Comparison of ENCODE assay signal across 13 cellular contexts in genomic region chr10:86872757-86873156, GRCh38.
A peak's percentile ranks its signal among the peaks of the same experiment; 100 is the strongest.
DNase-seq lines count a peak whose midpoint lies in the region; ATAC-seq and TF ChIP-seq lines count a peak whose summit lies in the region.
"Had no signal": no experiment of that assay in that cellular context is flagged by ENCODE, and none has a peak within 500 bp of the region (broad histone marks: within the 10 kb centered on the region; RNA-seq: fewer than 3 reads in every experiment).

No MANE protein-coding gene starts in this region.

- DNase-seq in ELF-1 (ENCODE audit: low read depth, low spot score) (peak; percentile 42), KG1 (lab: John Stamatoyannopoulos, UW) (peak; percentile 33), cardiac fibroblast (ENCODE audit: low read depth in 2 of 2) (peak; percentile 38 to 45), mesenchymal stem cell (peak; percentile 75), NCI-H1436 treated with DMSO at 0.1 percent for 48 hours (lab: John Stamatoyannopoulos, UW) (no peak), HK-2 (ENCODE audit: unreplicated experiment) (no peak)
- DNase-seq in T-helper 2 cell treated with Interferon-gamma antibody and Interleukin-4, amounts not matched to agents 5 μg/mL and 100 μg/mL, for 36 hours (ENCODE audit: low spot score) = no peak
- DNase-seq: activated B cell treated with CpG ODN at 0.5 μM for 24 hours; CD4-positive, alpha-beta memory T cell; NCI-H748 treated with DMSO at 0.1 percent for 48 hours had no signal

- peaks cover 2 to 19% of the 10 kb centered on the region in 2 experiments for H3K36me3 ChIP-seq in mesenchymal stem cell (ENCODE audit: control insufficient read depth in 1 of 2, insufficient read depth in 2 of 2, low read depth in 1 of 2, low read length in 2 of 2)

- H3K4me2 ChIP-seq in mesenchymal stem cell (ENCODE audit: low read length, poor library complexity, severe bottlenecking) = no peak overlapping the region

- H3K27me3 Mint-ChIP-seq in T-helper 2 cell treated with Interferon-gamma antibody and Interleukin-4, amounts not matched to agents 5 μg/mL and 100 μg/mL, for 36 hours (ENCODE audit: low read depth) = peaks cover 3% of the 10 kb centered on the region
- H3K27me3 Mint-ChIP-seq: activated B cell treated with CpG ODN at 0.5 μM for 24 hours; CD4-positive, alpha-beta memory T cell had no signal

- no peak overlapping the region for H4K91ac ChIP-seq in mesenchymal stem cell (ENCODE audit: low read length)

- H3K9me3 ChIP-seq in mesenchymal stem cell (ENCODE audit: control insufficient read depth, low read length) = no peaks in the 10 kb centered on the region

- H3K23ac ChIP-seq in mesenchymal stem cell (ENCODE audit: low read length in 2 of 2) = no peak overlapping the region

- H2AK5ac ChIP-seq in mesenchymal stem cell (ENCODE audit: low read length, severe bottlenecking) = no peak overlapping the region

- H2AFZ ChIP-seq in mesenchymal stem cell (ENCODE audit: low read depth, low read length) = no peak overlapping the region

- TF ChIP-seq CTCF in cardiac fibroblast (IDR thresholded peaks at IDR 0.05; ENCODE audit: low read depth, low read length) = no peak

- no peak overlapping the region for H2BK15ac ChIP-seq in mesenchymal stem cell (ENCODE audit: low read depth, poor library complexity, severe bottlenecking)

- H3K27me3 ChIP-seq in mesenchymal stem cell (ENCODE audit: control insufficient read depth in 1 of 2, insufficient read depth in 1 of 2, low read length in 2 of 2) = no peaks in the 10 kb centered on the region

- no peak overlapping the region for H3K9ac ChIP-seq in mesenchymal stem cell (ENCODE audit: low read length)

- H3K27ac ChIP-seq in mesenchymal stem cell (ENCODE audit: low read length, poor library complexity, severe bottlenecking) = no peak overlapping the region

- H3K4me1 ChIP-seq in mesenchymal stem cell (ENCODE audit: control insufficient read depth, insufficient read depth, low read depth, low read length) = peaks cover 9% of the 10 kb centered on the region

- peak overlapping the region; percentile 15 to 84 for H2BK12ac ChIP-seq in mesenchymal stem cell (ENCODE audit: low read length in 2 of 2)

- no peaks in the 10 kb centered on the region for H3K9me3 Mint-ChIP-seq in T-helper 2 cell treated with Interferon-gamma antibody and Interleukin-4, amounts not matched to agents 5 μg/mL and 100 μg/mL, for 36 hours
- H3K9me3 Mint-ChIP-seq: activated B cell treated with CpG ODN at 0.5 μM for 24 hours; activated naive CD4-positive, alpha-beta T cell treated with anti-CD3 and anti-CD28 coated beads, Interleukin-2, amount 50 U/mL, for 72 hours; CD4-positive, alpha-beta memory T cell had no signal

- H3K36me3 Mint-ChIP-seq in T-helper 2 cell treated with Interferon-gamma antibody and Interleukin-4, amounts not matched to agents 5 μg/mL and 100 μg/mL, for 36 hours (ENCODE audit: low read depth) = no peaks in the 10 kb centered on the region
- H3K36me3 Mint-ChIP-seq: activated naive CD4-positive, alpha-beta T cell treated with anti-CD3 and anti-CD28 coated beads, Interleukin-2, amount 50 U/mL, for 72 hours had no signal

- no peaks in the 10 kb centered on the region for H3K4me1 Mint-ChIP-seq in T-helper 2 cell treated with Interferon-gamma antibody and Interleukin-4, amounts not matched to agents 5 μg/mL and 100 μg/mL, for 36 hours (ENCODE audit: low read depth)
- H3K4me1 Mint-ChIP-seq: activated B cell treated with CpG ODN at 0.5 μM for 24 hours had no signal

- H2BK120ac ChIP-seq in mesenchymal stem cell (ENCODE audit: low read depth, low read length) = peak overlapping the region; percentile 49

- H3K4ac ChIP-seq in mesenchymal stem cell (ENCODE audit: low read depth in 1 of 2, low read length in 2 of 2) = no peak overlapping the region

- no peak overlapping the region for H3K4me3 Mint-ChIP-seq in T-helper 2 cell treated with Interferon-gamma antibody and Interleukin-4, amounts not matched to agents 5 μg/mL and 100 μg/mL, for 36 hours
- H3K4me3 Mint-ChIP-seq: activated B cell treated with CpG ODN at 0.5 μM for 24 hours; CD4-positive, alpha-beta memory T cell had no signal

- ATAC-seq in GM21576 (IDR thresholded peaks at IDR 0.05; ENCODE audit: unreplicated experiment) = no peak
- ATAC-seq: activated naive CD4-positive, alpha-beta T cell treated with anti-CD3 and anti-CD28 coated beads, Interleukin-2, amount 50 U/mL, for 72 hours; HCT116 had no signal

- no peak overlapping the region for H2BK5ac ChIP-seq in mesenchymal stem cell (ENCODE audit: low read depth, low read length, poor library complexity, severe bottlenecking)

- H3K4me3 ChIP-seq in cardiac fibroblast (replicated peaks in 1 of 2; ENCODE audit: low read depth in 2 of 2, low read length in 2 of 2) (no peak overlapping the region), mesenchymal stem cell (ENCODE audit: insufficient read depth in 1 of 2, low read depth in 1 of 2, low read length in 2 of 2) (no peak overlapping the region)

- H4K8ac ChIP-seq in mesenchymal stem cell (ENCODE audit: low read length) = peak overlapping the region; percentile 75

- H3K27ac Mint-ChIP-seq in T-helper 2 cell treated with Interferon-gamma antibody and Interleukin-4, amounts not matched to agents 5 μg/mL and 100 μg/mL, for 36 hours = no peak overlapping the region
- H3K27ac Mint-ChIP-seq: activated B cell treated with CpG ODN at 0.5 μM for 24 hours; activated naive CD4-positive, alpha-beta T cell treated with anti-CD3 and anti-CD28 coated beads, Interleukin-2, amount 50 U/mL, for 72 hours; CD4-positive, alpha-beta memory T cell had no signal

- WGBS in mesenchymal stem cell = 40% methylated on average over 3 of the region's 4 CpGs

- no peak overlapping the region for H3K14ac ChIP-seq in mesenchymal stem cell (ENCODE audit: low read length in 2 of 2)

- peak overlapping the region; percentile 15 to 26 for H3K18ac ChIP-seq in mesenchymal stem cell (ENCODE audit: low read depth in 1 of 2, low read length in 2 of 2)

- peaks cover 22% of the 10 kb centered on the region for H3K79me1 ChIP-seq in mesenchymal stem cell (replicated peaks; ENCODE audit: low read length, poor library complexity, severe bottlenecking)

Comparison
In these comparisons a context has a peak if more than half of its experiments do, and no peak if none do; other contexts are left out.
1. DNase-seq: peak in ELF-1 (single experiment), KG1 (single experiment), cardiac fibroblast (2 of 2) and mesenchymal stem cell (single experiment); none in NCI-H1436 treated with DMSO at 0.1 percent for 48 hours (single experiment), T-helper 2 cell treated with Interferon-gamma antibody and Interleukin-4, amounts not matched to agents 5 μg/mL and 100 μg/mL, for 36 hours (single experiment) and HK-2 (single experiment).